In genomic region chr19:33778089-33778791, GRCh38 we compare ENCODE assay signal across 8 cellular contexts. TPM values are rescaled to one million over a fixed set of nuclear protein-coding genes. Genes with fewer than 3 reads are reported as not detected.
DNase-seq lines count a peak whose midpoint lies in the region; ATAC-seq and TF ChIP-seq lines count a peak whose summit lies in the region.

No MANE protein-coding gene starts in this region.

- H3K36me3 Mint-ChIP-seq in activated CD4-positive, alpha-beta memory T cell treated with anti-CD3 and anti-CD28 coated beads, Interleukin-2, amount 10 ng/mL, durations not matched to agents 7 days and 5 days (ENCODE audit: low read depth), result no peaks in the 10 kb centered on the region

- peak; percentile 99 for TF ChIP-seq CTCF in AG09309 (IDR thresholded peaks at IDR 0.05; ENCODE audit: control insufficient read depth, insufficient read depth, low read depth, low read length, missing control alignments)

- POLR2A ChIA-PET in activated CD4-positive, alpha-beta memory T cell treated with anti-CD3 and anti-CD28 coated beads, Interleukin-2, amount 10 ng/mL, durations not matched to agents 7 days and 5 days (lab: Charles Lee), result interaction anchor here (0.5 to 1.3 kb wide), 5 partner anchors 9 to 318 kb away, joined by 3 to 6 read pairs (median 4); no protein-coding TSS in a partner anchor

- H3K27ac Mint-ChIP-seq in activated CD4-positive, alpha-beta memory T cell treated with anti-CD3 and anti-CD28 coated beads, Interleukin-2, amount 10 ng/mL, durations not matched to agents 7 days and 5 days, result no peak overlapping the region

- H3K4me3 ChIP-seq in AG09309 (ENCODE audit: control insufficient read depth, low read depth, low read length), result no peak overlapping the region

- ATAC-seq in GM18868 (IDR thresholded peaks at IDR 0.05; ENCODE audit: unreplicated experiment) (peak; percentile 86), HG03432 (IDR thresholded peaks at IDR 0.05; ENCODE audit: unreplicated experiment) (peak; percentile 79)

- H3K4me1 Mint-ChIP-seq in activated CD4-positive, alpha-beta memory T cell treated with anti-CD3 and anti-CD28 coated beads, Interleukin-2, amount 10 ng/mL, durations not matched to agents 7 days and 5 days, result peaks cover 14% of the 10 kb centered on the region

- CTCF ChIA-PET in activated CD4-positive, alpha-beta memory T cell treated with anti-CD3 and anti-CD28 coated beads, Interleukin-2, amount 10 ng/mL, durations not matched to agents 7 days and 5 days (lab: Charles Lee), result interaction anchor here (0.7 to 3.4 kb wide), 59 partner anchors 8 to 618 kb away, joined by 3 to 82 read pairs (median 4); partner anchors contain the start of gene KCTD15

- H3K9me3 Mint-ChIP-seq in activated CD4-positive, alpha-beta memory T cell treated with anti-CD3 and anti-CD28 coated beads, Interleukin-2, amount 10 ng/mL, durations not matched to agents 7 days and 5 days, result no peaks in the 10 kb centered on the region

- H3K27me3 Mint-ChIP-seq in activated CD4-positive, alpha-beta memory T cell treated with anti-CD3 and anti-CD28 coated beads, Interleukin-2, amount 10 ng/mL, durations not matched to agents 7 days and 5 days, result peaks cover 13% of the 10 kb centered on the region

- no peak for DNase-seq in AG09309 (ENCODE audit: low read depth)
- peak; percentile 75 for DNase-seq in NCI-H748 treated with DMSO at 0.1 percent for 48 hours (lab: John Stamatoyannopoulos, UW)
- DNase-seq in activated CD4-positive, alpha-beta memory T cell treated with anti-CD3 and anti-CD28 coated beads, Interleukin-2, amount 10 ng/mL, durations not matched to agents 7 days and 5 days, result peak; percentile 87
- DNase-seq in ecto neural progenitor cell (ENCODE audit: low spot score), result peak; percentile 92
- DNase-seq in medulla oblongata (ENCODE audit: extremely low spot score), result peak; percentile 80
- peak; percentile 60 to 73 for DNase-seq in stimulated activated CD8-positive, alpha-beta memory T cell treated with anti-CD3 and anti-CD28 coated beads, Interleukin-15, amount 100 ng/mL, for 48 hours (ENCODE audit: low read depth in 2 of 2)

- H3K4me3 Mint-ChIP-seq in activated CD4-positive, alpha-beta memory T cell treated with anti-CD3 and anti-CD28 coated beads, Interleukin-2, amount 10 ng/mL, durations not matched to agents 7 days and 5 days, result no peak overlapping the region

RNA-seq across cellular contexts. Expression of gene KCTD15, which starts 18.4 kb away (rescaled TPM):
- total RNA-seq in activated CD4-positive, alpha-beta memory T cell treated with anti-CD3 and anti-CD28 coated beads, Interleukin-2, amount 10 ng/mL, durations not matched to agents 7 days and 5 days, result 10 to 100 TPM; 10.9 to 11.6 TPM
